Comparison of ENCODE assay signal across 2 cellular contexts in genomic region chr1:248825573-248825908, GRCh38.
TF ChIP-seq lines count a peak whose summit lies in the region.

No MANE protein-coding gene starts in this region.

TF ChIP-seq in H1, 55 proteins besides CTCF, POLR2A, EP300 and RAD21:
- TF ChIP-seq TAF1 (IDR thresholded peaks at IDR 0.05; ENCODE audit: low read depth, low read length) (no peak), CHD1 (IDR thresholded peaks at IDR 0.05; ENCODE audit: low read depth, low read length) (no peak), SUZ12 (IDR thresholded peaks at IDR 0.05; ENCODE audit: low read length) (no peak), CREB1 (IDR thresholded peaks at IDR 0.05) (no peak), ATF3 (IDR thresholded peaks at IDR 0.05; ENCODE audit: insufficient read depth, low read depth, low read length) (no peak), HDAC2 (IDR thresholded peaks at IDR 0.05; ENCODE audit: borderline replicate concordance in 1 of 2, low read depth in 2 of 2, low read length in 2 of 2) (no peak), KDM5A (IDR thresholded peaks at IDR 0.05; ENCODE audit: low read length) (no peak), POLR2AphosphoS5 (IDR thresholded peaks at IDR 0.05; ENCODE audit: low read depth, low read length) (0 out of 2 replicates have a peak, but pooled peaks have one; percentile 9), NRF1 (IDR thresholded peaks at IDR 0.05; ENCODE audit: low read depth, low read length) (no peak), KDM4A (IDR thresholded peaks at IDR 0.05; ENCODE audit: low read depth, low read length, severe bottlenecking) (no peak), GTF2F1 (IDR thresholded peaks at IDR 0.05; ENCODE audit: borderline replicate concordance, low read depth, low read length) (no peak), POU5F1 (IDR thresholded peaks at IDR 0.05; ENCODE audit: low read depth, low read length) (no peak), PHF8 (conservative IDR thresholded peaks at IDR 0.05; ENCODE audit: low read depth, low read length) (peak; percentile 71), TBP (IDR thresholded peaks at IDR 0.05; ENCODE audit: low read depth, low read length) (0 out of 2 replicates have a peak, but pooled peaks have one; percentile 2), YY1 (IDR thresholded peaks at IDR 0.05; ENCODE audit: low read depth, low read length) (no peak), TEAD4 (IDR thresholded peaks at IDR 0.05; ENCODE audit: low read depth, low read length) (no peak), BCL11A (IDR thresholded peaks at IDR 0.05; ENCODE audit: low read depth in 2 of 2, low read length in 2 of 2) (no peak), CHD2 (IDR thresholded peaks at IDR 0.05; ENCODE audit: low read length) (0 out of 2 replicates have a peak, but pooled peaks have one; percentile 24)
TF ChIP-seq in H1: peak in this region for 4.

TF ChIP-seq in neural cell, 6 proteins besides CTCF, POLR2A, EP300 and RAD21:
- no peak for TF ChIP-seq EZH2 (IDR thresholded peaks at IDR 0.05; ENCODE audit: borderline replicate concordance, insufficient read depth, low read length, poor library complexity, severe bottlenecking)
- TF ChIP-seq POLR2AphosphoS5 (IDR thresholded peaks at IDR 0.05): peak; percentile 75
